Comparison of ENCODE assay signal across 1 cellular context in the genomic region with DNA sequence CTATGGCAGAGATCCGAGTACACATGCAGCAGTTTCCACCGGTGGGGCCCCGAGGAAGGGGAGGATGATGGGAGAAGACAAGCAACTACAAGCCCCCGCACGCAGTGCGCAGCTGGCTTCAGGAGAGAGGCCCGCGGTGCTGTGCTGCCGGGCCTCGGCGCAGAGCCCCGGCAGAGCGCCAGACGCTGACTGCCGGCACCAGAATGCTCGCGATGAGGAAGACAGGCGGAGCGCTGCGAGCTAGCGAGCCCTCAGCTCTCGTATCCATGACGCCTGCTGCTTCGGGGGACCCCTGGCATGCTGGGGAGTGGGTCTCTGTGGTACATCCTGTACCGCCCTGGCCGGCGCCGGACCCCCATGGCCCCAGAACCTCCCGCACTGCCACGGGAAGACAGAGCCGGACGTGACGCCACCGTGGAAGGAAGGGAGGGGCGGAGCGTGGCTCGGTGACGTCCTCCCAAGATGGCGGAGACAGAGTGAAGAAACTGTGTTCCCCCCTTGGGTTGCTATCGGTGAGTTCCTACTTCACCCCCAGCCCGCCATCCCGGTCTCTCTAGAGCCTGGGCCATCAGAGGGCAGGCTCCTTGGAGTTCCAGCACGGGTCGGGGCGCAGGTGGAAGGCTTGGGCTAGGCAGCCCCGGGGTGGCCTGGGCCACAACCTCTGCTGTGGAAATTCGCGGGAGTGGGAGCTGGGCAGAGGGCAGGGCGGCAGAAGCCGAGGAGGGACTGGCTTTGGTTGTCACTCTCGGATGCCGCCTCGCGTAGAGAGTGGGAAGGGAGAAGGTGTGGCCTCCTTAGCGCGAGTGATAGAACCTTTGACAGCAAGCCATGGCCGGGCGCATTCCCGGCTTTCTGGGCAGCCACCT.
TF ChIP-seq lines count a peak whose summit lies in the region.

MYNN (plus strand) TSS at position 446 of the 866 bp plus-strand sequence. CDS start 900 bp downstream, outside the sequence.

TF ChIP-seq in HepG2, 621 proteins besides CTCF, POLR2A, EP300 and RAD21 (continued from another document and continues in another):
- TF ChIP-seq ZNF281 (CRISPR knock-in tag; IDR thresholded peaks at IDR 0.05; ENCODE audit: borderline replicate concordance) (no peak; the same call in 1 of the 2 replicates), MIXL1 (CRISPR knock-in tag; IDR thresholded peaks at IDR 0.05) (peak; percentile 65), EEA1 (CRISPR knock-in tag; IDR thresholded peaks at IDR 0.05; ENCODE audit: borderline replicate concordance) (no peak; the same call in 1 of the 2 replicates), THAP11 (CRISPR knock-in tag; IDR thresholded peaks at IDR 0.05) (peak; percentile 90), ZNF160 (CRISPR knock-in tag; IDR thresholded peaks at IDR 0.05) (peak; percentile 68; the same call in 1 of the 2 replicates), POLR2G (IDR thresholded peaks at IDR 0.05; ENCODE audit: low read depth, low read length) (peak; percentile 97), TAF1 (CRISPR knock-in tag; IDR thresholded peaks at IDR 0.05) (peak; percentile 88), MAFG (CRISPR knock-in tag; IDR thresholded peaks at IDR 0.05) (no peak), MYC (CRISPR knock-in tag; IDR thresholded peaks at IDR 0.05; ENCODE audit: borderline replicate concordance) (peak; percentile 65; the same call in 1 of the 2 replicates), HOXA9 (CRISPR knock-in tag; IDR thresholded peaks at IDR 0.05; ENCODE audit: borderline replicate concordance) (no peak), HDAC6 (IDR thresholded peaks at IDR 0.05; ENCODE audit: low read depth, low read length) (no peak), TBL1XR1 (IDR thresholded peaks at IDR 0.05; ENCODE audit: borderline replicate concordance, low read length, partially characterized antibody) (peak; percentile 25), SMARCE1 (IDR thresholded peaks at IDR 0.05; ENCODE audit: borderline replicate concordance) (no peak), PPARG (CRISPR knock-in tag; conservative IDR thresholded peaks at IDR 0.05) (no peak), SIN3B (IDR thresholded peaks at IDR 0.05; ENCODE audit: low read length) (peak; percentile 73), ZNF549 (CRISPR knock-in tag; IDR thresholded peaks at IDR 0.05) (no peak), BORCS8-MEF2B (CRISPR knock-in tag; IDR thresholded peaks at IDR 0.05) (peak; percentile 45; the same call in 1 of the 2 replicates), SNAPC5 (CRISPR knock-in tag; IDR thresholded peaks at IDR 0.05; ENCODE audit: borderline replicate concordance) (no peak), RBM39 (IDR thresholded peaks at IDR 0.05; ENCODE audit: low read depth, low read length, poor library complexity, severe bottlenecking) (peak; percentile 79), ZFP62 (CRISPR knock-in tag; IDR thresholded peaks at IDR 0.05) (0 out of 2 replicates have a peak, but pooled peaks have one; percentile 35), SP5 (CRISPR knock-in tag; IDR thresholded peaks at IDR 0.05; ENCODE audit: borderline replicate concordance, low read depth) (peak; percentile 60; the same call in 1 of the 2 replicates), ZNF205 (CRISPR knock-in tag; IDR thresholded peaks at IDR 0.05) (peak; percentile 85), ZNF138 (CRISPR knock-in tag; IDR thresholded peaks at IDR 0.05; ENCODE audit: low read depth) (no peak; the same call in 1 of the 2 replicates), NBN (conservative IDR thresholded peaks at IDR 0.05) (no peak), KDM3A (CRISPR knock-in tag; IDR thresholded peaks at IDR 0.05; ENCODE audit: low read depth) (peak; percentile 78), AHR (CRISPR knock-in tag; IDR thresholded peaks at IDR 0.05) (peak; percentile 76; the same call in 1 of the 2 replicates), ZFX (CRISPR knock-in tag; IDR thresholded peaks at IDR 0.05; ENCODE audit: low read depth) (peak; percentile 83), ZNF318 (CRISPR knock-in tag; IDR thresholded peaks at IDR 0.05) (peak; percentile 35; the same call in 1 of the 2 replicates), ZNF496 (CRISPR knock-in tag; IDR thresholded peaks at IDR 0.05; ENCODE audit: insufficient replicate concordance) (no peak), MBNL3 (CRISPR knock-in tag; conservative IDR thresholded peaks at IDR 0.05) (no peak), DNMT1 (CRISPR knock-in tag; IDR thresholded peaks at IDR 0.05) (0 out of 2 replicates have a peak, but pooled peaks have one; percentile 32)
- TF ChIP-seq, protein P1, sequence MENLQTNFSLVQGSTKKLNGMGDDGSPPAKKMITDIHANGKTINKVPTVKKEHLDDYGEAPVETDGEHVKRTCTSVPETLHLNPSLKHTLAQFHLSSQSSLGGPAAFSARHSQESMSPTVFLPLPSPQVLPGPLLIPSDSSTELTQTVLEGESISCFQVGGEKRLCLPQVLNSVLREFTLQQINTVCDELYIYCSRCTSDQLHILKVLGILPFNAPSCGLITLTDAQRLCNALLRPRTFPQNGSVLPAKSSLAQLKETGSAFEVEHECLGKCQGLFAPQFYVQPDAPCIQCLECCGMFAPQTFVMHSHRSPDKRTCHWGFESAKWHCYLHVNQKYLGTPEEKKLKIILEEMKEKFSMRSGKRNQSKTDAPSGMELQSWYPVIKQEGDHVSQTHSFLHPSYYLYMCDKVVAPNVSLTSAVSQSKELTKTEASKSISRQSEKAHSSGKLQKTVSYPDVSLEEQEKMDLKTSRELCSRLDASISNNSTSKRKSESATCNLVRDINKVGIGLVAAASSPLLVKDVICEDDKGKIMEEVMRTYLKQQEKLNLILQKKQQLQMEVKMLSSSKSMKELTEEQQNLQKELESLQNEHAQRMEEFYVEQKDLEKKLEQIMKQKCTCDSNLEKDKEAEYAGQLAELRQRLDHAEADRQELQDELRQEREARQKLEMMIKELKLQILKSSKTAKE (CRISPR knock-in tag; IDR thresholded peaks at IDR 0.05; ENCODE audit: borderline replicate concordance) = no peak; the same call in 1 of the 2 replicates
- TF ChIP-seq, protein P2, sequence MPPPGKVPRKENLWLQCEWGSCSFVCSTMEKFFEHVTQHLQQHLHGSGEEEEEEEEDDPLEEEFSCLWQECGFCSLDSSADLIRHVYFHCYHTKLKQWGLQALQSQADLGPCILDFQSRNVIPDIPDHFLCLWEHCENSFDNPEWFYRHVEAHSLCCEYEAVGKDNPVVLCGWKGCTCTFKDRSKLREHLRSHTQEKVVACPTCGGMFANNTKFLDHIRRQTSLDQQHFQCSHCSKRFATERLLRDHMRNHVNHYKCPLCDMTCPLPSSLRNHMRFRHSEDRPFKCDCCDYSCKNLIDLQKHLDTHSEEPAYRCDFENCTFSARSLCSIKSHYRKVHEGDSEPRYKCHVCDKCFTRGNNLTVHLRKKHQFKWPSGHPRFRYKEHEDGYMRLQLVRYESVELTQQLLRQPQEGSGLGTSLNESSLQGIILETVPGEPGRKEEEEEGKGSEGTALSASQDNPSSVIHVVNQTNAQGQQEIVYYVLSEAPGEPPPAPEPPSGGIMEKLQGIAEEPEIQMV (CRISPR knock-in tag; IDR thresholded peaks at IDR 0.05; ENCODE audit: low read depth) = peak; percentile 83; the same call in 1 of the 2 replicates
- TF ChIP-seq, protein P3, sequence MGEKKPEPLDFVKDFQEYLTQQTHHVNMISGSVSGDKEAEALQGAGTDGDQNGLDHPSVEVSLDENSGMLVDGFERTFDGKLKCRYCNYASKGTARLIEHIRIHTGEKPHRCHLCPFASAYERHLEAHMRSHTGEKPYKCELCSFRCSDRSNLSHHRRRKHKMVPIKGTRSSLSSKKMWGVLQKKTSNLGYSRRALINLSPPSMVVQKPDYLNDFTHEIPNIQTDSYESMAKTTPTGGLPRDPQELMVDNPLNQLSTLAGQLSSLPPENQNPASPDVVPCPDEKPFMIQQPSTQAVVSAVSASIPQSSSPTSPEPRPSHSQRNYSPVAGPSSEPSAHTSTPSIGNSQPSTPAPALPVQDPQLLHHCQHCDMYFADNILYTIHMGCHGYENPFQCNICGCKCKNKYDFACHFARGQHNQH (CRISPR knock-in tag; IDR thresholded peaks at IDR 0.05) = no peak; the same call in 1 of the 2 replicates
- TF ChIP-seq, protein P4, sequence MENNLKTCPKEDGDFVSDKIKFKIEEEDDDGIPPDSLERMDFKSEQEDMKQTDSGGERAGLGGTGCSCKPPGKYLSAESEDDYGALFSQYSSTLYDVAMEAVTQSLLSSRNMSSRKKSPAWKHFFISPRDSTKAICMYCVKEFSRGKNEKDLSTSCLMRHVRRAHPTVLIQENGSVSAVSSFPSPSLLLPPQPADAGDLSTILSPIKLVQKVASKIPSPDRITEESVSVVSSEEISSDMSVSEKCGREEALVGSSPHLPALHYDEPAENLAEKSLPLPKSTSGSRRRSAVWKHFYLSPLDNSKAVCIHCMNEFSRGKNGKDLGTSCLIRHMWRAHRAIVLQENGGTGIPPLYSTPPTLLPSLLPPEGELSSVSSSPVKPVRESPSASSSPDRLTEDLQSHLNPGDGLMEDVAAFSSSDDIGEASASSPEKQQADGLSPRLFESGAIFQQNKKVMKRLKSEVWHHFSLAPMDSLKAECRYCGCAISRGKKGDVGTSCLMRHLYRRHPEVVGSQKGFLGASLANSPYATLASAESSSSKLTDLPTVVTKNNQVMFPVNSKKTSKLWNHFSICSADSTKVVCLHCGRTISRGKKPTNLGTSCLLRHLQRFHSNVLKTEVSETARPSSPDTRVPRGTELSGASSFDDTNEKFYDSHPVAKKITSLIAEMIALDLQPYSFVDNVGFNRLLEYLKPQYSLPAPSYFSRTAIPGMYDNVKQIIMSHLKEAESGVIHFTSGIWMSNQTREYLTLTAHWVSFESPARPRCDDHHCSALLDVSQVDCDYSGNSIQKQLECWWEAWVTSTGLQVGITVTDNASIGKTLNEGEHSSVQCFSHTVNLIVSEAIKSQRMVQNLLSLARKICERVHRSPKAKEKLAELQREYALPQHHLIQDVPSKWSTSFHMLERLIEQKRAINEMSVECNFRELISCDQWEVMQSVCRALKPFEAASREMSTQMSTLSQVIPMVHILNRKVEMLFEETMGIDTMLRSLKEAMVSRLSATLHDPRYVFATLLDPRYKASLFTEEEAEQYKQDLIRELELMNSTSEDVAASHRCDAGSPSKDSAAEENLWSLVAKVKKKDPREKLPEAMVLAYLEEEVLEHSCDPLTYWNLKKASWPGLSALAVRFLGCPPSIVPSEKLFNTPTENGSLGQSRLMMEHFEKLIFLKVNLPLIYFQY (CRISPR knock-in tag; IDR thresholded peaks at IDR 0.05; ENCODE audit: borderline replicate concordance) = no peak; the same call in none of the 2 replicates
